Comparison of ENCODE assay signal across 11 cellular contexts in the genomic region with DNA sequence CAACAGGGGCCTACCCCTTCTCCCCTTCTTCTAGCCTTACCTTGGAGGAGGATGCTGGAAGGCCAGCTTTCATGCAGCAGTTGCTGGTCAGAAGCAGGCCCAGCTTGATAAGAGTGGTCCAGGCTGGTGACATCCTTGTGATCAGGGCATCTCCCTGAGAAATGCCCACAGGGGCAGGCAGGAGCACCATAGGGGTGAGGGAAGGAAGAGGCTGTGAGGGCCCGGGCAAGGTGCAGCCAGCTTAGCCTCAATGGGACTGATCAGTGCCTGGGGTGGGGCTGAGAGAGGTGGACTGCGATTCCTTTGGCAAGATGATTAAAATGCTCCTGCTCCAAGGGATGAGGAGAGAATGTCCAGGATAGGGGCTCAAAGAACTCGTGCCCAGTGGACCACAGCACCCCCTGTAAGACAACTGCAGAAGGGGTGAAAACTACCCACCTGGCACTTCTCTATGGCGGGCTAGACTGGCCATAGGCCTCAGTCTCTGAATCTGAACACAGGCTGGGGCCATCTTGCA. TPM values are rescaled to one million over a fixed set of nuclear protein-coding genes. Genes with fewer than 3 reads are reported as not detected.
DNase-seq lines count a peak whose midpoint lies in the region; ATAC-seq and TF ChIP-seq lines count a peak whose summit lies in the region.
"Had no signal": no experiment of that assay in that cellular context is flagged by ENCODE, and none has a peak within 500 bp of the region (broad histone marks: within the 10 kb centered on the region; RNA-seq: fewer than 3 reads in every experiment).

No MANE protein-coding gene starts in this region.

- no peak overlapping the region for H3T11ph ChIP-seq in H9 (ENCODE audit: low read length)

- CTCF ChIA-PET in activated naive CD4-positive, alpha-beta T cell treated with anti-CD3 and anti-CD28 coated beads, Interleukin-2, amount 10 ng/mL, durations not matched to agents 7 days and 5 days (lab: Charles Lee): interaction anchor here (0.9 to 2.2 kb wide), 3 partner anchors 9 to 56 kb away, joined by 3 to 5 read pairs (median 5); partner anchors contain the start of gene GALK1
- CTCF ChIA-PET in activated B cell treated with CpG ODN at 0.5 μM for 24 hours (lab: Charles Lee): no interaction called here

- H3K9me3 Mint-ChIP-seq in activated naive CD4-positive, alpha-beta T cell treated with anti-CD3 and anti-CD28 coated beads, Interleukin-2, amount 10 ng/mL, durations not matched to agents 7 days and 5 days: no peaks in the 10 kb centered on the region
- H3K9me3 Mint-ChIP-seq in activated B cell treated with CpG ODN at 0.5 μM for 24 hours (no peaks in the 10 kb centered on the region), H9 (peaks cover under 1% of the 10 kb centered on the region in 2 experiments; a peak in 3 of 5 replicates)

- H4K91ac ChIP-seq in mesenchymal stem cell (ENCODE audit: low read length): no peak overlapping the region
- no peak overlapping the region for H4K91ac ChIP-seq in H9 (ENCODE audit: insufficient read length, low read depth, low read length)

- WGBS in mesenchymal stem cell: 99% methylated on average over 4 of the region's 4 CpGs
- 87 to 95% (median 89%) methylated on average over 4 of the region's 4 CpGs for WGBS in spleen, 5 donors
- WGBS in H9 (ENCODE audit: extremely low coverage, insufficient read length, low lambda C conversion rate): no CpG with 5 or more reads among the region's 4 CpGs

- DNase-seq in activated naive CD4-positive, alpha-beta T cell treated with anti-CD3 and anti-CD28 coated beads, Interleukin-2, amount 10 ng/mL, durations not matched to agents 7 days and 5 days: no peak
- DNase-seq in activated naive CD4-positive, alpha-beta T cell treated with Interleukin-2 at 50 U/mL for 16 hours: no peak
- DNase-seq in activated B cell treated with CpG ODN at 0.5 μM for 24 hours (no peak), mesenchymal stem cell (no peak), spleen (peak; percentile 55), H9 (no peak), NCI-H510A treated with DMSO at 0.1 percent for 48 hours (lab: John Stamatoyannopoulos, UW) (no peak), cerebellum (ENCODE audit: low spot score) (no peak)
- DNase-seq: activated CD4-positive, alpha-beta T cell treated with anti-CD3 and anti-CD28 coated beads for 1 hour; NCI-H2029 had no signal

- no peak for TF ChIP-seq POLR2A in spleen (IDR thresholded peaks at IDR 0.05)

- no peaks in the 10 kb centered on the region for H4K20me1 ChIP-seq in H9 (ENCODE audit: control insufficient read depth, insufficient read depth, insufficient read length)

- peaks cover 5% of the 10 kb centered on the region for H3K4me1 ChIP-seq in mesenchymal stem cell (ENCODE audit: control insufficient read depth, insufficient read depth, low read depth, low read length)
- H3K4me1 ChIP-seq in spleen: peaks cover 25 to 50% (median 40%) of the 10 kb centered on the region in 6 donors
- H3K4me1 ChIP-seq in H9 (ENCODE audit: insufficient read depth, low read length): no peaks in the 10 kb centered on the region

- no peak overlapping the region for H3K56ac ChIP-seq in H9 (ENCODE audit: insufficient read length, low read depth, low read length)

- H2AK5ac ChIP-seq in mesenchymal stem cell (ENCODE audit: low read length, severe bottlenecking) (no peak overlapping the region), H9 (ENCODE audit: insufficient read length, low read length) (no peak overlapping the region)

- no peak for ATAC-seq in activated B cell treated with CpG ODN at 0.5 μM for 24 hours (ENCODE audit: low read depth)

- TF ChIP-seq CTCF in activated B cell treated with CpG ODN at 0.5 μM for 24 hours (IDR thresholded peaks at IDR 0.05) (no peak), spleen (IDR thresholded peaks at IDR 0.05 in 8 of 11, conservative IDR thresholded peaks at IDR 0.05 in 3 of 11) (no peak), H9 (conservative IDR thresholded peaks at IDR 0.05) (no peak; the same call in 2 of the 3 replicates)

- no peak overlapping the region for H4K5ac ChIP-seq in H9 (ENCODE audit: insufficient read length, low read depth, low read length)

- intact Hi-C loops in activated B cell treated with CpG ODN at 0.5 μM for 24 hours (cut with micrococcal nuclease): no loop called here
- intact Hi-C loops in spleen (cut with DNase I; ENCODE audit: low total_unique reads): no loop called here

- H3K27me3 ChIP-seq in mesenchymal stem cell (ENCODE audit: control insufficient read depth in 1 of 2, insufficient read depth in 1 of 2, low read length in 2 of 2): no peaks in the 10 kb centered on the region
- H3K27me3 ChIP-seq in spleen (replicated peaks in 1 of 7): no peaks in the 10 kb centered on the region
- H3K27me3 ChIP-seq in H9 (ENCODE audit: insufficient read depth, low read length): no peaks in the 10 kb centered on the region

- no peak overlapping the region for H3K23ac ChIP-seq in mesenchymal stem cell (ENCODE audit: low read length in 2 of 2)
- no peak overlapping the region for H3K23ac ChIP-seq in H9 (ENCODE audit: insufficient read length, low read depth, low read length)

- H2BK120ac ChIP-seq in mesenchymal stem cell (ENCODE audit: low read depth, low read length): no peak overlapping the region
- H2BK120ac ChIP-seq in H9 (ENCODE audit: low read depth, low read length, poor library complexity, severe bottlenecking): no peak overlapping the region

- H2BK5ac ChIP-seq in mesenchymal stem cell (ENCODE audit: low read depth, low read length, poor library complexity, severe bottlenecking): no peak overlapping the region
- H2BK5ac ChIP-seq in H9 (ENCODE audit: insufficient read length, low read length): no peak overlapping the region

- H2AFZ ChIP-seq in mesenchymal stem cell (ENCODE audit: low read depth, low read length) (no peak overlapping the region), H9 (ENCODE audit: low read length) (no peak overlapping the region)

- peak overlapping the region; percentile 68 for H3K27ac Mint-ChIP-seq in activated naive CD4-positive, alpha-beta T cell treated with anti-CD3 and anti-CD28 coated beads, Interleukin-2, amount 10 ng/mL, durations not matched to agents 7 days and 5 days
- H3K27ac Mint-ChIP-seq in activated B cell treated with CpG ODN at 0.5 μM for 24 hours (no peak overlapping the region), H9 (peak overlapping the region in 1 of 3 experiments; percentile 10; a peak in 1 of 7 replicates)

- H3K4ac ChIP-seq in mesenchymal stem cell (ENCODE audit: low read depth in 1 of 2, low read length in 2 of 2) (no peak overlapping the region), H9 (ENCODE audit: low read depth, low read length) (no peak overlapping the region)

- no peak overlapping the region for H3K4me3 Mint-ChIP-seq in activated naive CD4-positive, alpha-beta T cell treated with anti-CD3 and anti-CD28 coated beads, Interleukin-2, amount 10 ng/mL, durations not matched to agents 7 days and 5 days
- H3K4me3 Mint-ChIP-seq in activated B cell treated with CpG ODN at 0.5 μM for 24 hours (peak overlapping the region; percentile 7), H9 (no peak overlapping the region; a peak in 1 of 5 replicates)

- H3K27ac ChIP-seq in mesenchymal stem cell (ENCODE audit: low read length, poor library complexity, severe bottlenecking): no peak overlapping the region
- H3K27ac ChIP-seq in spleen: peak overlapping the region in 4 of 8 donors; percentile 16 to 99 (median 99)
- no peak overlapping the region for H3K27ac ChIP-seq in H9 (ENCODE audit: insufficient read length, low read depth, low read length)
- H3K27ac ChIP-seq: KMS-11 had no signal

- no peak overlapping the region for H3K4me2 ChIP-seq in mesenchymal stem cell (ENCODE audit: low read length, poor library complexity, severe bottlenecking)
- H3K4me2 ChIP-seq in H9 (ENCODE audit: insufficient read depth, insufficient read length, low read length): no peak overlapping the region
- H3K4me2 ChIP-seq: KMS-11 had no signal

- H3K23me2 ChIP-seq in H9 (ENCODE audit: insufficient read length, low read depth, low read length, poor library complexity, severe bottlenecking): no peaks in the 10 kb centered on the region

- H3K4me1 Mint-ChIP-seq in activated naive CD4-positive, alpha-beta T cell treated with anti-CD3 and anti-CD28 coated beads, Interleukin-2, amount 10 ng/mL, durations not matched to agents 7 days and 5 days: peaks cover 34% of the 10 kb centered on the region
- H3K4me1 Mint-ChIP-seq in activated B cell treated with CpG ODN at 0.5 μM for 24 hours: peaks cover 32% of the 10 kb centered on the region
- peaks cover 28 to 38% of the 10 kb centered on the region in 2 experiments for H3K4me1 Mint-ChIP-seq in H9

- H3K9me3 ChIP-seq in mesenchymal stem cell (ENCODE audit: control insufficient read depth, low read length): no peaks in the 10 kb centered on the region
- no peaks in the 10 kb centered on the region for H3K9me3 ChIP-seq in spleen
- H3K9me3 ChIP-seq in H9 (ENCODE audit: control insufficient read depth, low read depth, low read length): no peaks in the 10 kb centered on the region

- POLR2A ChIA-PET in activated B cell treated with CpG ODN at 0.5 μM for 24 hours (lab: Charles Lee): interaction anchor here (1.1 to 7.8 kb wide), 7 partner anchors 12 to 102 kb away, joined by 3 to 90 read pairs (median 44); partner anchors contain the start of genes GALK1, TRIM47 and UNK

- H2BK15ac ChIP-seq in mesenchymal stem cell (ENCODE audit: low read depth, poor library complexity, severe bottlenecking) (no peak overlapping the region), H9 (ENCODE audit: low read depth, low read length) (no peak overlapping the region)

- H3K79me1 ChIP-seq in mesenchymal stem cell (replicated peaks; ENCODE audit: low read length, poor library complexity, severe bottlenecking) (no peaks in the 10 kb centered on the region), H9 (ENCODE audit: insufficient read depth, low read depth, low read length, poor library complexity, severe bottlenecking) (no peaks in the 10 kb centered on the region)

- H3K9ac ChIP-seq in mesenchymal stem cell (ENCODE audit: low read length) (peak overlapping the region; percentile 97), H9 (ENCODE audit: extremely low read depth, insufficient read length, low read length) (no peak overlapping the region)
- H3K9ac ChIP-seq: KMS-11 had no signal

- H3K36me3 ChIP-seq in mesenchymal stem cell (ENCODE audit: control insufficient read depth in 1 of 2, insufficient read depth in 2 of 2, low read depth in 1 of 2, low read length in 2 of 2) (peaks cover 25 to 45% of the 10 kb centered on the region in 2 experiments), spleen (peaks cover 0 to 54% (median 32%) of the 10 kb centered on the region in 6 donors)

- H3K14ac ChIP-seq in mesenchymal stem cell (ENCODE audit: low read length in 2 of 2) (no peak overlapping the region), H9 (ENCODE audit: insufficient read depth, low read length) (no peak overlapping the region)

- H3K18ac ChIP-seq in mesenchymal stem cell (ENCODE audit: low read depth in 1 of 2, low read length in 2 of 2) (no peak overlapping the region), H9 (ENCODE audit: insufficient read length, low read depth, low read length) (no peak overlapping the region)

- H3K27me3 Mint-ChIP-seq in activated naive CD4-positive, alpha-beta T cell treated with anti-CD3 and anti-CD28 coated beads, Interleukin-2, amount 10 ng/mL, durations not matched to agents 7 days and 5 days: peaks cover 12% of the 10 kb centered on the region
- H3K27me3 Mint-ChIP-seq in activated B cell treated with CpG ODN at 0.5 μM for 24 hours (no peaks in the 10 kb centered on the region), H9 (ENCODE audit: low read depth) (peaks cover under 1% of the 10 kb centered on the region; the same call in 1 of the 2 replicates)

- H3K4me3 ChIP-seq in mesenchymal stem cell (ENCODE audit: insufficient read depth in 1 of 2, low read depth in 1 of 2, low read length in 2 of 2) (no peak overlapping the region), spleen (no peak overlapping the region)

- H3K79me2 ChIP-seq in H9 (ENCODE audit: insufficient read depth, low read length): peaks cover 3% of the 10 kb centered on the region; the same call in 1 of the 2 replicates

- H3K36me3 Mint-ChIP-seq in activated naive CD4-positive, alpha-beta T cell treated with anti-CD3 and anti-CD28 coated beads, Interleukin-2, amount 10 ng/mL, durations not matched to agents 7 days and 5 days: peaks cover 38% of the 10 kb centered on the region
- H3K36me3 Mint-ChIP-seq in activated B cell treated with CpG ODN at 0.5 μM for 24 hours (ENCODE audit: low read depth) (peaks cover 41% of the 10 kb centered on the region), H9 (ENCODE audit: insufficient read depth in 1 of 3, low read depth in 3 of 3) (peaks cover 19 to 32% (median 31%) of the 10 kb centered on the region in 3 experiments)

- no peak overlapping the region for H2BK12ac ChIP-seq in mesenchymal stem cell (ENCODE audit: low read length in 2 of 2)
- H2BK12ac ChIP-seq in H9 (ENCODE audit: insufficient read length, low read depth, low read length): no peak overlapping the region

- H2BK20ac ChIP-seq in H9 (ENCODE audit: low read depth, low read length, poor library complexity, severe bottlenecking): no peak overlapping the region

- H4K8ac ChIP-seq in mesenchymal stem cell (ENCODE audit: low read length) (no peak overlapping the region), H9 (replicated peaks; ENCODE audit: insufficient read length, low read depth, low read length) (no peak overlapping the region)

RNA-seq across cellular contexts. Expression of gene GALK1, which starts 9.5 kb away (rescaled TPM):
- total RNA-seq in activated B cell treated with CpG ODN at 0.5 μM for 24 hours: 14.9 and 22.9 TPM in 2 replicates
- 29.0 TPM for polyA plus RNA-seq in mesenchymal stem cell (2013, experiment 1 of 2)
- polyA plus RNA-seq in mesenchymal stem cell (2013, experiment 2 of 2): 27.7 TPM
- total RNA-seq in spleen: 10 to 100 TPM; 23.5 to 45.1 (median 33.5) TPM
- polyA plus RNA-seq in spleen: 10 to 100 TPM; 34.2 to 45.9 (median 37.0) TPM
- total RNA-seq in H9 (2021): 36.7 and 38.4 TPM in 2 replicates
- 6.8 TPM for total RNA-seq in cerebellum

RNA-seq across cellular contexts. Expression of gene UNK, which starts 10.1 kb away (rescaled TPM):
- 52.3 and 61.2 TPM in 2 replicates for total RNA-seq in activated B cell treated with CpG ODN at 0.5 μM for 24 hours
- 16.2 TPM for polyA plus RNA-seq in mesenchymal stem cell (2013, experiment 1 of 2)
- polyA plus RNA-seq in mesenchymal stem cell (2013, experiment 2 of 2): 14.8 TPM
- total RNA-seq in spleen: 10 to 100 TPM; 35.4 to 53.8 (median 48.6) TPM
- 10 to 100 TPM; 19.0 to 41.9 (median 25.8) TPM for polyA plus RNA-seq in spleen
- total RNA-seq in H9 (2021): 35.6 and 36.4 TPM in 2 replicates
- 72.0 TPM for total RNA-seq in cerebellum

RNA-seq across cellular contexts. Expression of gene ITGB4, which starts 53.3 kb away (rescaled TPM):
- total RNA-seq in activated B cell treated with CpG ODN at 0.5 μM for 24 hours (2.1 and 2.2 TPM in 2 replicates), spleen (100 to 1,000 TPM in 3 of 7 donors, 10 to 100 TPM in 4; 80.4 to 205 (median 90.1) TPM), H9 (2021) (3.9 and 5.3 TPM in 2 replicates), cerebellum (2.1 TPM)
- 1.3 TPM for polyA plus RNA-seq in mesenchymal stem cell (2013, experiment 1 of 2)
- 1.0 TPM for polyA plus RNA-seq in mesenchymal stem cell (2013, experiment 2 of 2)
- 10 to 100 TPM; 16.6 to 49.9 (median 30.1) TPM for polyA plus RNA-seq in spleen

Comparison
In these comparisons a context has a peak if more than half of its experiments do, and no peak if none do; other contexts are left out.
1. RNA of gene ITGB4, which starts 53.3 kb away (total RNA-seq): 80.4 to 205 TPM in spleen; 3.9 to 5.3 TPM in H9, 2.1 to 2.2 TPM in activated B cell treated with CpG ODN at 0.5 μM for 24 hours and 2.1 TPM in cerebellum (single experiment); every median in the first group is over 10 times any median in the second.